1 cellular context compared by ENCODE assay signal in the genomic region with DNA sequence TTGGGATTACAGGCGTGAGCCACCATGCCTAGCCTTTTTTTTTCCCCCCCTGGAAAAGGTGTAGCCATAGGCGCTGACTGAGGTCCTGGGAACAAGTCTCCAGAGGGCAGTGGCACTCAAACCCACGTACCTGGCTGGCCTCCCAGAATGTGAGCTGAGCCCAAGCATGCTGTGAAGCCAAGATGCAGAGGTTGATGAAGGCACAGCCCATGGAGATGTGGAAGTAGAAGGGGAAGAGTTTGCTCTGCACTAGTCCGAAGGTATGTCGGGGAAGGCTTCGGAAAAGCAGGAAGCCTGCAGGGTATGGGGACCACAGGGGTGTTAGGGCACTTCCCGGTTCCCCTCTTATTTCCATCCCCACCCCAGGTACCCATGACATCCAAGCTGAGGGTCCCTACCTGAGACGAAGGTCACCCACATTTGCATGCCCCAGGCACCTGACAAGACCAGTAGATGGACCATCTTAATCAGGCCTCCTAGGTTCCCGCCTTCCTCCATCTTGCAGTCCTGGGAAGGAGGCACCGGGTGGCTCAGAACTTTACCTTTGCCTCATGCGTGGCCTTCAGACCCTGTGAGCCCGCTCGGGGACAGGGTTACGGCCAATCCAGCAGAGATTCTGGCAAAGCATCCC.
A peak's percentile ranks its signal among the peaks of the same experiment; 100 is the strongest.
TF ChIP-seq lines count a peak whose summit lies in the region.

No MANE protein-coding gene starts in this region.

TF ChIP-seq in HepG2, 621 proteins besides CTCF, POLR2A, EP300 and RAD21 (continued from another document):
- TF ChIP-seq, protein P1, sequence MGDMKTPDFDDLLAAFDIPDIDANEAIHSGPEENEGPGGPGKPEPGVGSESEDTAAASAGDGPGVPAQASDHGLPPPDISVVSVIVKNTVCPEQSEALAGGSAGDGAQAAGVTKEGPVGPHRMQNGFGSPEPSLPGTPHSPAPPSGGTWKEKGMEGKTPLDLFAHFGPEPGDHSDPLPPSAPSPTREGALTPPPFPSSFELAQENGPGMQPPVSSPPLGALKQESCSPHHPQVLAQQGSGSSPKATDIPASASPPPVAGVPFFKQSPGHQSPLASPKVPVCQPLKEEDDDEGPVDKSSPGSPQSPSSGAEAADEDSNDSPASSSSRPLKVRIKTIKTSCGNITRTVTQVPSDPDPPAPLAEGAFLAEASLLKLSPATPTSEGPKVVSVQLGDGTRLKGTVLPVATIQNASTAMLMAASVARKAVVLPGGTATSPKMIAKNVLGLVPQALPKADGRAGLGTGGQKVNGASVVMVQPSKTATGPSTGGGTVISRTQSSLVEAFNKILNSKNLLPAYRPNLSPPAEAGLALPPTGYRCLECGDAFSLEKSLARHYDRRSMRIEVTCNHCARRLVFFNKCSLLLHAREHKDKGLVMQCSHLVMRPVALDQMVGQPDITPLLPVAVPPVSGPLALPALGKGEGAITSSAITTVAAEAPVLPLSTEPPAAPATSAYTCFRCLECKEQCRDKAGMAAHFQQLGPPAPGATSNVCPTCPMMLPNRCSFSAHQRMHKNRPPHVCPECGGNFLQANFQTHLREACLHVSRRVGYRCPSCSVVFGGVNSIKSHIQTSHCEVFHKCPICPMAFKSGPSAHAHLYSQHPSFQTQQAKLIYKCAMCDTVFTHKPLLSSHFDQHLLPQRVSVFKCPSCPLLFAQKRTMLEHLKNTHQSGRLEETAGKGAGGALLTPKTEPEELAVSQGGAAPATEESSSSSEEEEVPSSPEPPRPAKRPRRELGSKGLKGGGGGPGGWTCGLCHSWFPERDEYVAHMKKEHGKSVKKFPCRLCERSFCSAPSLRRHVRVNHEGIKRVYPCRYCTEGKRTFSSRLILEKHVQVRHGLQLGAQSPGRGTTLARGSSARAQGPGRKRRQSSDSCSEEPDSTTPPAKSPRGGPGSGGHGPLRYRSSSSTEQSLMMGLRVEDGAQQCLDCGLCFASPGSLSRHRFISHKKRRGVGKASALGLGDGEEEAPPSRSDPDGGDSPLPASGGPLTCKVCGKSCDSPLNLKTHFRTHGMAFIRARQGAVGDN (CRISPR knock-in tag; IDR thresholded peaks at IDR 0.05), result peak; percentile 28; the same call in 1 of the 2 replicates
- TF ChIP-seq ZNF570 (CRISPR knock-in tag; IDR thresholded peaks at IDR 0.05; ENCODE audit: borderline replicate concordance), result 0 out of 2 replicates have a peak, but pooled peaks have one; percentile 39
- 0 out of 2 replicates have a peak, but pooled peaks have one; percentile 38 for TF ChIP-seq KLF11 (CRISPR knock-in tag; IDR thresholded peaks at IDR 0.05)
- TF ChIP-seq, protein P2, sequence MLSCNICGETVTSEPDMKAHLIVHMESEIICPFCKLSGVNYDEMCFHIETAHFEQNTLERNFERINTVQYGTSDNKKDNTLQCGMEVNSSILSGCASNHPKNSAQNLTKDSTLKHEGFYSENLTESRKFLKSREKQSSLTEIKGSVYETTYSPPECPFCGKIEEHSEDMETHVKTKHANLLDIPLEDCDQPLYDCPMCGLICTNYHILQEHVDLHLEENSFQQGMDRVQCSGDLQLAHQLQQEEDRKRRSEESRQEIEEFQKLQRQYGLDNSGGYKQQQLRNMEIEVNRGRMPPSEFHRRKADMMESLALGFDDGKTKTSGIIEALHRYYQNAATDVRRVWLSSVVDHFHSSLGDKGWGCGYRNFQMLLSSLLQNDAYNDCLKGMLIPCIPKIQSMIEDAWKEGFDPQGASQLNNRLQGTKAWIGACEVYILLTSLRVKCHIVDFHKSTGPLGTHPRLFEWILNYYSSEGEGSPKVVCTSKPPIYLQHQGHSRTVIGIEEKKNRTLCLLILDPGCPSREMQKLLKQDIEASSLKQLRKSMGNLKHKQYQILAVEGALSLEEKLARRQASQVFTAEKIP (CRISPR knock-in tag; IDR thresholded peaks at IDR 0.05; ENCODE audit: borderline replicate concordance), result no peak
- peak; percentile 56; the same call in 1 of the 2 replicates for TF ChIP-seq ZNF383 (CRISPR knock-in tag; IDR thresholded peaks at IDR 0.05; ENCODE audit: borderline replicate concordance)
- TF ChIP-seq ZNF350 (CRISPR knock-in tag; IDR thresholded peaks at IDR 0.05; ENCODE audit: borderline replicate concordance, low read depth), result no peak
TF ChIP-seq in HepG2: peak in this region for 12.
